In genomic region chr1:194512361-194512760, GRCh38 we compare ENCODE assay signal across 7 cellular contexts.
"Had no signal": no experiment of that assay in that cellular context is flagged by ENCODE, and none has a peak within 500 bp of the region (broad histone marks: within the 10 kb centered on the region; RNA-seq: fewer than 3 reads in every experiment).

No MANE protein-coding gene starts in this region.

- FAIRE-seq: HTR-8/SVneo, K562 had no signal

- DNase-seq: Karpas-422, KBM-7, KG1 had no signal

- ATAC-seq: K562 had no signal

- H3K4me3 ChIP-seq: K562 had no signal

- H3K4me2 ChIP-seq: KMS-11 had no signal

- H3K9ac ChIP-seq: KMS-11 had no signal

- H3K27ac ChIP-seq: HL-60, KMS-11 had no signal
